In genomic region chr1:13222788-13223187, GRCh38 we compare ENCODE assay signal across 20 cellular contexts. TPM values are rescaled to one million over a fixed set of nuclear protein-coding genes. Genes with fewer than 3 reads are reported as not detected.
"Had no signal": no experiment of that assay in that cellular context is flagged by ENCODE, and none has a peak within 500 bp of the region (broad histone marks: within the 10 kb centered on the region; RNA-seq: fewer than 3 reads in every experiment).

No MANE protein-coding gene starts in this region.

RNA-seq across cellular contexts. Expression of gene PRAMEF18, which starts 3.2 kb away (rescaled TPM):
- total RNA-seq: naive thymus-derived CD8-positive, alpha-beta T cell; natural killer cell treated with Interleukin-12 subunit alpha and Interleukin-12 subunit beta and Interleukin-15 and Interleukin-18, amount 100 ng/mL, for 72 hours; neural crest cell; omental fat pad; osteocyte; pancreas; posterior vena cava; prostate gland; pulmonary artery endothelial cell; right atrium auricular region; sciatic nerve; smooth muscle cell; spleen; suprapubic skin; transverse colon; upper lobe of right lung; urinary bladder; uterus had no signal
- polyA plus RNA-seq: naive thymus-derived CD8-positive, alpha-beta T cell; pancreas; smooth muscle cell; spleen; urinary bladder had no signal

RNA-seq across cellular contexts. Expression of gene PRAMEF13, which starts 21.6 kb away (rescaled TPM):
- total RNA-seq: naive thymus-derived CD8-positive, alpha-beta T cell; natural killer cell treated with Interleukin-12 subunit alpha and Interleukin-12 subunit beta and Interleukin-15 and Interleukin-18, amount 100 ng/mL, for 72 hours; neural crest cell; omental fat pad; osteocyte; pancreas; posterior vena cava; prostate gland; pulmonary artery endothelial cell; right atrium auricular region; sciatic nerve; smooth muscle cell; spleen; suprapubic skin; testis; transverse colon; upper lobe of right lung; urinary bladder; uterus had no signal
- polyA plus RNA-seq: naive thymus-derived CD8-positive, alpha-beta T cell; pancreas; smooth muscle cell; spleen; urinary bladder had no signal

RNA-seq across cellular contexts. Expression of gene PRAMEF5, which starts 31.2 kb away (rescaled TPM):
- total RNA-seq: naive thymus-derived CD8-positive, alpha-beta T cell; natural killer cell treated with Interleukin-12 subunit alpha and Interleukin-12 subunit beta and Interleukin-15 and Interleukin-18, amount 100 ng/mL, for 72 hours; neural crest cell; omental fat pad; osteocyte; pancreas; posterior vena cava; prostate gland; pulmonary artery endothelial cell; right atrium auricular region; sciatic nerve; smooth muscle cell; spleen; suprapubic skin; testis; transverse colon; upper lobe of right lung; urinary bladder; uterus had no signal
- polyA plus RNA-seq: naive thymus-derived CD8-positive, alpha-beta T cell; pancreas; smooth muscle cell; spleen; thymus; urinary bladder had no signal

RNA-seq across cellular contexts. Expression of gene PRAMEF9, which starts 51.1 kb away (rescaled TPM):
- total RNA-seq: naive thymus-derived CD8-positive, alpha-beta T cell; natural killer cell treated with Interleukin-12 subunit alpha and Interleukin-12 subunit beta and Interleukin-15 and Interleukin-18, amount 100 ng/mL, for 72 hours; neural crest cell; omental fat pad; osteocyte; pancreas; posterior vena cava; prostate gland; pulmonary artery endothelial cell; right atrium auricular region; sciatic nerve; smooth muscle cell; spleen; suprapubic skin; testis; transverse colon; upper lobe of right lung; urinary bladder; uterus had no signal
- polyA plus RNA-seq: naive thymus-derived CD8-positive, alpha-beta T cell; pancreas; smooth muscle cell; spleen; urinary bladder had no signal

RNA-seq across cellular contexts. Expression of gene HNRNPCL4, which starts 57.4 kb away (rescaled TPM):
- total RNA-seq: naive thymus-derived CD8-positive, alpha-beta T cell; natural killer cell treated with Interleukin-12 subunit alpha and Interleukin-12 subunit beta and Interleukin-15 and Interleukin-18, amount 100 ng/mL, for 72 hours; neural crest cell; omental fat pad; osteocyte; pancreas; posterior vena cava; prostate gland; pulmonary artery endothelial cell; right atrium auricular region; sciatic nerve; smooth muscle cell; spleen; suprapubic skin; testis; transverse colon; upper lobe of right lung; urinary bladder; uterus had no signal
- polyA plus RNA-seq: naive thymus-derived CD8-positive, alpha-beta T cell; pancreas; smooth muscle cell; spleen; urinary bladder had no signal
